Comparison of ENCODE assay signal across 27 cellular contexts in genomic region chr14:33352821-33353220, GRCh38.
"Had no signal": no experiment of that assay in that cellular context is flagged by ENCODE, and none has a peak within 500 bp of the region (broad histone marks: within the 10 kb centered on the region; RNA-seq: fewer than 3 reads in every experiment).

No MANE protein-coding gene starts in this region.

- H3K36me3 Mint-ChIP-seq: activated naive CD4-positive, alpha-beta T cell treated with anti-CD3 and anti-CD28 coated beads, Interleukin-2, amount 50 U/mL, for 72 hours had no signal

- H3K9ac ChIP-seq: SK-N-SH had no signal

- H3K27ac Mint-ChIP-seq: activated CD8-positive, alpha-beta T cell treated with anti-CD3 and anti-CD28 coated beads, Interleukin-2, amount 10 ng/mL, durations not matched to agents 7 days and 5 days; activated naive CD4-positive, alpha-beta T cell treated with anti-CD3 and anti-CD28 coated beads, Interleukin-2, amount 50 U/mL, for 72 hours; activated T-helper 1 cell treated with anti-CD3 and anti-CD28 coated beads, Interleukin-12 subunit alpha, Interleukin-12 subunit beta, Interleukin-2, Interleukin-4 antibody, amounts not matched to agents 30 ng/mL and 10 ng/mL and 1 ng/mL, durations not matched to agents 14 hours and 24 hours and 36 hours had no signal

- H3K36me3 ChIP-seq: adrenal gland, breast epithelium, Peyer's patch, SJCRH30 had no signal

- H3K9me3 ChIP-seq: adrenal gland, breast epithelium, Peyer's patch, SJCRH30, SK-N-SH had no signal

- H3K4me2 ChIP-seq: SK-N-SH had no signal

- H3K4me1 ChIP-seq: adrenal gland, breast epithelium, Peyer's patch had no signal

- H3K4me3 Mint-ChIP-seq: activated CD8-positive, alpha-beta T cell treated with anti-CD3 and anti-CD28 coated beads, Interleukin-2, amount 10 ng/mL, durations not matched to agents 7 days and 5 days; activated T-helper 1 cell treated with anti-CD3 and anti-CD28 coated beads, Interleukin-12 subunit alpha, Interleukin-12 subunit beta, Interleukin-2, Interleukin-4 antibody, amounts not matched to agents 30 ng/mL and 10 ng/mL and 1 ng/mL, durations not matched to agents 14 hours and 24 hours and 36 hours had no signal

- ATAC-seq: activated CD4-positive, CD25-positive, alpha-beta regulatory T cell treated with anti-CD3 and anti-CD28 coated beads, Interleukin-2, amount 50 U/mL, for 24 hours; activated CD8-positive, alpha-beta T cell treated with anti-CD3 and anti-CD28 coated beads, Interleukin-2, amount 10 ng/mL, durations not matched to agents 7 days and 5 days; activated naive CD4-positive, alpha-beta T cell treated with anti-CD3 and anti-CD28 coated beads, Interleukin-2, amount 50 U/mL, for 72 hours had no signal

- H3K27ac ChIP-seq: adrenal gland, breast epithelium, Peyer's patch, RWPE1, SJCRH30 had no signal

- DNase-seq: activated CD4-positive, alpha-beta T cell treated with anti-CD3 and anti-CD28 coated beads for 4 hours; activated CD8-positive, alpha-beta memory T cell treated with anti-CD3 and anti-CD28 coated beads, Interleukin-2, amount 50 U/mL, for 48 hours; activated CD8-positive, alpha-beta T cell treated with anti-CD3 and anti-CD28 coated beads, Interleukin-2, amount 10 ng/mL, durations not matched to agents 7 days and 5 days; activated effector memory CD4-positive, alpha-beta T cell treated with Interleukin-2 at 50 U/mL for 16 hours; activated naive CD4-positive, alpha-beta T cell; activated T-cell treated with anti-CD3 and anti-CD28 coated beads, Interleukin-2, amount 50 U/mL, for 1 hour; adrenal gland; aorta; caudate nucleus; MM.1S; NCI-H1105; NCI-H1436; NCI-H1694 treated with DMSO at 0.1 percent for 48 hours; NCI-H2029 treated with DMSO at 0.1 percent for 48 hours; NCI-H510A treated with DMSO at 0.1 percent for 48 hours; NCI-H69; NK-92 treated with Interleukin-12 subunit alpha and Interleukin-12 subunit beta, amount 100 ng/mL, for 24 hours; Peyer's patch; Right ventricle myocardium superior; SJCRH30; SK-N-SH; T-helper 1 cell had no signal

- H3K4me3 ChIP-seq: adrenal gland, breast epithelium, Peyer's patch, SJCRH30 had no signal

- H3K27me3 ChIP-seq: adrenal gland, breast epithelium, Peyer's patch, SJCRH30 had no signal
